Comparison of ENCODE assay signal across 8 cellular contexts in genomic region chr13:50080158-50080855, GRCh38.
DNase-seq lines count a peak whose midpoint lies in the region; ATAC-seq and TF ChIP-seq lines count a peak whose summit lies in the region.

No MANE protein-coding gene starts in this region.

- peak overlapping the region; percentile 93 for H3K27ac ChIP-seq in CD4-positive, CD25-positive, alpha-beta regulatory T cell (ENCODE audit: insufficient read depth, low read length, poor library complexity, severe bottlenecking)
- H3K27ac ChIP-seq in HUES48 (ENCODE audit: low read depth, low read length) = no peak overlapping the region

- H3K4me1 Mint-ChIP-seq in CD4-positive, CD25-positive, alpha-beta regulatory T cell = peaks cover 19 to 70% (median 43%) of the 10 kb centered on the region in 4 donors

- peak overlapping the region; percentile 95 to 100 (median 98) for H3K4me3 Mint-ChIP-seq in CD4-positive, CD25-positive, alpha-beta regulatory T cell

- H3K36me3 Mint-ChIP-seq in CD4-positive, CD25-positive, alpha-beta regulatory T cell = peaks cover 4% of the 10 kb centered on the region

- no peak for ATAC-seq in CD4-positive, CD25-positive, alpha-beta regulatory T cell (ENCODE audit: low read depth in 2 of 2)
- ATAC-seq in GM21390 (IDR thresholded peaks at IDR 0.05; ENCODE audit: unreplicated experiment) (no peak), HG03520 (IDR thresholded peaks at IDR 0.05; ENCODE audit: unreplicated experiment) (no peak)

- peaks cover 0 to 5% (median 0%) of the 10 kb centered on the region in 7 donors for H3K9me3 Mint-ChIP-seq in CD4-positive, CD25-positive, alpha-beta regulatory T cell

- H3K9ac ChIP-seq in HUES48 (ENCODE audit: low read depth, low read length) = peak overlapping the region; percentile 3; the same call in 1 of the 2 replicates

- H3K27ac Mint-ChIP-seq in CD4-positive, CD25-positive, alpha-beta regulatory T cell = peak overlapping the region; percentile 89 to 95 (median 95)

- no peaks in the 10 kb centered on the region for H3K36me3 ChIP-seq in CD4-positive, CD25-positive, alpha-beta regulatory T cell (ENCODE audit: control insufficient read depth, insufficient read depth, low read length)
- H3K36me3 ChIP-seq in HUES48 (ENCODE audit: control insufficient read depth, insufficient read depth, low read length) = no peaks in the 10 kb centered on the region

- peak overlapping the region; percentile 98 for H3K4me3 ChIP-seq in CD4-positive, CD25-positive, alpha-beta regulatory T cell (ENCODE audit: low read depth, low read length)
- H3K4me3 ChIP-seq in HUES48 (ENCODE audit: low read depth, low read length) (peak overlapping the region; percentile 93), cardiac fibroblast (replicated peaks in 1 of 2; ENCODE audit: low read depth in 2 of 2, low read length in 2 of 2) (peak overlapping the region; percentile 93 to 94)

- H3K27me3 ChIP-seq in CD4-positive, CD25-positive, alpha-beta regulatory T cell (ENCODE audit: control insufficient read depth, insufficient read depth, low read length) = no peaks in the 10 kb centered on the region
- H3K27me3 ChIP-seq in HUES48 (ENCODE audit: control insufficient read depth, insufficient read depth, low read length) = peaks cover 20% of the 10 kb centered on the region

- peak; percentile 16 to 61 (median 23) for DNase-seq in CD4-positive, CD25-positive, alpha-beta regulatory T cell
- DNase-seq in SW 1271 (lab: John Stamatoyannopoulos, UW) = peak; percentile 27 to 60
- DNase-seq in cardiac fibroblast (ENCODE audit: low read depth in 2 of 2) = peak; percentile 48 to 64
- peak; percentile 70 for DNase-seq in left kidney (ENCODE audit: low read depth, low spot score)
- DNase-seq in stimulated activated CD4-positive, alpha-beta T cell treated with anti-CD3 and anti-CD28 coated beads, TNF-alpha, amount 100 ng/mL, for 48 hours (ENCODE audit: low read depth in 3 of 3) = peak in 2 of 3 donors; percentile 9 to 10

- peaks cover 15% of the 10 kb centered on the region for H3K27me3 Mint-ChIP-seq in CD4-positive, CD25-positive, alpha-beta regulatory T cell

- H3K4me1 ChIP-seq in CD4-positive, CD25-positive, alpha-beta regulatory T cell (ENCODE audit: control insufficient read depth, insufficient read depth, low read length, poor library complexity, severe bottlenecking) = peaks cover 52% of the 10 kb centered on the region
- peaks cover 26% of the 10 kb centered on the region for H3K4me1 ChIP-seq in HUES48 (ENCODE audit: control insufficient read depth, insufficient read depth, low read length)

- H3K9me3 ChIP-seq in CD4-positive, CD25-positive, alpha-beta regulatory T cell (ENCODE audit: control insufficient read depth in 2 of 2, low read length in 2 of 2) = no peaks in the 10 kb centered on the region
- H3K9me3 ChIP-seq in HUES48 (ENCODE audit: control insufficient read depth, insufficient read depth, low read length) = no peaks in the 10 kb centered on the region

- TF ChIP-seq CTCF in cardiac fibroblast (IDR thresholded peaks at IDR 0.05; ENCODE audit: low read depth, low read length) = no peak

Comparison
In these comparisons a context has a peak if more than half of its experiments do, and no peak if none do; other contexts are left out.
1. DNase-seq: peak in every context shown above with its lines; median percentile 70 in left kidney; 56 in cardiac fibroblast; 44 in SW 1271; 23 in CD4-positive, CD25-positive, alpha-beta regulatory T cell; 10 in stimulated activated CD4-positive, alpha-beta T cell treated with anti-CD3 and anti-CD28 coated beads, TNF-alpha, amount 100 ng/mL, for 48 hours.